Comparison of ENCODE assay signal across 15 cellular contexts in the genomic region with DNA sequence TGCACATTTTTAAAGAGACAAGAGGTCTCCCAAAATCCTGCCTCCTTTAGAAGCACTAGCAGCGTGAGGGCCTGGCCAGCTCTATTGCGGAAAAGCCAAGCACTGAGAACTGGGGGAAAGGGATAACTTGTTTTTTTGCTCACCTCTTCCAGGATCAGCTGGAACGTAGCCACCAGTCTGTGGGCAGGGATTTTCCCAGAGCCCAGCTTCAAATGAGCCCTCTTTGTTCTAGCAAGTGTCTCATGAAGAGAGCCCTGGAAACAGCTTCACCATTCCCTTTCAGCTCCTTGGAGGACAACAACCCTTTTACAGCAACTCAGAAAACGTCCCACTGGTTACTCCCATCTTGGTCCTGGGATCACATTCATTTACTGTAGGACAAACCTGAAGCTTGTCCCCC.
"Had no signal": no experiment of that assay in that cellular context is flagged by ENCODE, and none has a peak within 500 bp of the region (broad histone marks: within the 10 kb centered on the region; RNA-seq: fewer than 3 reads in every experiment).

No MANE protein-coding gene starts in this region.

- H3K27me3 ChIP-seq: testis, upper lobe of left lung had no signal

- H3K79me2 ChIP-seq: hepatocyte had no signal

- H3K4me2 ChIP-seq: hepatocyte had no signal

- H3K9me3 ChIP-seq: testis had no signal

- H2AFZ ChIP-seq: hepatocyte had no signal

- H3K4me3 ChIP-seq: cardiac muscle cell, dorsolateral prefrontal cortex, hepatocyte, left ventricle myocardium inferior, testis, upper lobe of left lung had no signal

- ATAC-seq: natural killer cell treated with Interleukin-12 subunit alpha and Interleukin-12 subunit beta and Interleukin-15 and Interleukin-18, amount 100 ng/mL, for 72 hours; stimulated activated naive CD8-positive, alpha-beta T cell treated with anti-CD3 and anti-CD28 coated beads, Interleukin-15, amount 100 ng/mL, for 72 hours had no signal

- H3K4me1 ChIP-seq: left ventricle myocardium inferior, testis, upper lobe of left lung had no signal

- DNase-seq: activated CD4-positive, CD25-positive, alpha-beta regulatory T cell treated with anti-CD3 and anti-CD28 coated beads, Interleukin-2, amount 50 U/mL, for 72 hours; activated naive CD4-positive, alpha-beta T cell treated with Interleukin-2 at 50 U/mL for 16 hours; aorta; dorsolateral prefrontal cortex; islet precursor cell; left ventricle myocardium inferior; mesendoderm; stimulated activated CD4-positive, alpha-beta T cell treated with anti-CD3 and anti-CD28 coated beads, Interleukin-1b, Interleukin-23, amount 100 ng/mL, for 48 hours; stimulated activated naive CD8-positive, alpha-beta T cell treated with anti-CD3 and anti-CD28 coated beads, Interleukin-15, amount 100 ng/mL, for 72 hours; T-helper 9 cell; testis; upper lobe of left lung had no signal

- H3K27ac ChIP-seq: cardiac muscle cell, dorsolateral prefrontal cortex, hepatocyte, left ventricle myocardium inferior, testis, upper lobe of left lung had no signal

- H3K36me3 ChIP-seq: cardiac muscle cell, left ventricle myocardium inferior, upper lobe of left lung had no signal
